2 cellular contexts compared by ENCODE assay signal in the genomic region with DNA sequence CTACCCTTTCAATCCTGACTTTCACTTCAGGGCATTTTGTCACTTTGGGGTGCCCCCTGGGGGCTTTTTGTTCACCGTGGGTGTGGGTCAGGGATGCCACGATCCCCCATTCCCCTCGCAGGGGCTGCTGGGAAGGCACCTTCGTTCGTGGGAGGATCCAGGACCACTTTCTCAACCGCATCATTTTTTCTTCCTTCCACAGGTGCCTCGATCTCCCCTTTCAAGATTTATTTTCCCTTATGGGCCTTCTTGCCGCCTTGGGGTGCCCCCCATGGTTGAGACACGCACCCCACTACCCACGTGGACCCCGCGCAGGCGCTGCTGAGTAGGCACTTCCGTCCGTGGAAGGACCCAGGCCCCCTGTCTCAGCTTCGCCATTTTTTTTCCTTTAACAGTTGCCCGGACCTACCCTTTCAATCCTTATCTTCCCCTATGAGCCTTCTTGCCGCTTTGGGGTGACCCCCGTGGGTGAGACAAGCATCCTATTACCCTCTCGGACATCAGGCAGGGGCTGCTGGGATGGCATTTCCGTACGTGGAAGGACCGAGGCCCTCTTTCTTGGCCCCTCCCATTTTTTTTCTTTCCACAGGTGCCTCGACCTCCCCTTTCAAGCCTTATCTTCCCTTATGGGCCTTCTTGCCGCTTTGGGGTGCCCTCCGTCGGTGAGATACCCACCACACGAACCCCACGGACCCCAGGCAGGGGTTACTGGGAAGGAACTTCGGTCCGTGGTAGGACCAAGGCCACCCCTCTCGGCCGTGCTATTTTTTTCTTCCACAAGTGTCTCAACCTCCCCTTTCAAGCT.
TF ChIP-seq lines count a peak whose summit lies in the region.

No MANE protein-coding gene starts in this region.

TF ChIP-seq in A549, 52 proteins besides CTCF, POLR2A, EP300 and RAD21:
- TF ChIP-seq HOXA7 (CRISPR knock-in tag; IDR thresholded peaks at IDR 0.05), result no peak
- TF ChIP-seq, protein P1, sequence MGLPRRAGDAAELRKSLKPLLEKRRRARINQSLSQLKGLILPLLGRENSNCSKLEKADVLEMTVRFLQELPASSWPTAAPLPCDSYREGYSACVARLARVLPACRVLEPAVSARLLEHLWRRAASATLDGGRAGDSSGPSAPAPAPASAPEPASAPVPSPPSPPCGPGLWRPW (IDR thresholded peaks at IDR 0.05), result no peak
- no peak for TF ChIP-seq HEYL (CRISPR knock-in tag; IDR thresholded peaks at IDR 0.05)
- no peak for TF ChIP-seq ZFP36 (IDR thresholded peaks at IDR 0.05; ENCODE audit: borderline replicate concordance, partially characterized antibody)
- TF ChIP-seq FOSB (CRISPR knock-in tag; IDR thresholded peaks at IDR 0.05), result no peak
- TF ChIP-seq, protein P2, sequence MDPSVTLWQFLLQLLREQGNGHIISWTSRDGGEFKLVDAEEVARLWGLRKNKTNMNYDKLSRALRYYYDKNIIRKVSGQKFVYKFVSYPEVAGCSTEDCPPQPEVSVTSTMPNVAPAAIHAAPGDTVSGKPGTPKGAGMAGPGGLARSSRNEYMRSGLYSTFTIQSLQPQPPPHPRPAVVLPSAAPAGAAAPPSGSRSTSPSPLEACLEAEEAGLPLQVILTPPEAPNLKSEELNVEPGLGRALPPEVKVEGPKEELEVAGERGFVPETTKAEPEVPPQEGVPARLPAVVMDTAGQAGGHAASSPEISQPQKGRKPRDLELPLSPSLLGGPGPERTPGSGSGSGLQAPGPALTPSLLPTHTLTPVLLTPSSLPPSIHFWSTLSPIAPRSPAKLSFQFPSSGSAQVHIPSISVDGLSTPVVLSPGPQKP (IDR thresholded peaks at IDR 0.05; ENCODE audit: low read depth, low read length), result no peak
- no peak for TF ChIP-seq JUNB (IDR thresholded peaks at IDR 0.05)
- TF ChIP-seq PBX3 (IDR thresholded peaks at IDR 0.05), result no peak

TF ChIP-seq in K562, 482 proteins besides CTCF, POLR2A, EP300 and RAD21:
- TF ChIP-seq NRF1 (conservative IDR thresholded peaks at IDR 0.05 in 1 of 2, IDR thresholded peaks at IDR 0.05 in 1 of 2) (peak; percentile 44 to 50), HMG20B (CRISPR knock-in tag; IDR thresholded peaks at IDR 0.05) (no peak), GATAD2B (IDR thresholded peaks at IDR 0.05; ENCODE audit: borderline replicate concordance) (no peak), KDM5B (IDR thresholded peaks at IDR 0.05; ENCODE audit: insufficient replicate concordance, low read depth, low read length) (no peak), ZNF217 (CRISPR knock-in tag; IDR thresholded peaks at IDR 0.05) (no peak), SAFB (IDR thresholded peaks at IDR 0.05; ENCODE audit: borderline replicate concordance, low read depth, low read length) (0 out of 2 replicates have a peak, but pooled peaks have one; percentile 1), POLR3A (IDR thresholded peaks at IDR 0.05; ENCODE audit: borderline replicate concordance, extremely low read depth, insufficient read depth, insufficient read length) (no peak), SIRT6 (IDR thresholded peaks at IDR 0.05; ENCODE audit: low read depth, low read length) (no peak)
- TF ChIP-seq, protein P3, sequence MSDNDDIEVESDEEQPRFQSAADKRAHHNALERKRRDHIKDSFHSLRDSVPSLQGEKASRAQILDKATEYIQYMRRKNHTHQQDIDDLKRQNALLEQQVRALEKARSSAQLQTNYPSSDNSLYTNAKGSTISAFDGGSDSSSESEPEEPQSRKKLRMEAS (CRISPR knock-in tag; IDR thresholded peaks at IDR 0.05), result no peak
